16 cellular contexts compared by ENCODE assay signal in genomic region chr20:11247943-11248475, GRCh38.
DNase-seq lines count a peak whose midpoint lies in the region.
"Had no signal": no experiment of that assay in that cellular context is flagged by ENCODE, and none has a peak within 500 bp of the region (broad histone marks: within the 10 kb centered on the region; RNA-seq: fewer than 3 reads in every experiment).

No MANE protein-coding gene starts in this region.

- H2BK120ac ChIP-seq in mesendoderm (ENCODE audit: low read depth, low read length), result no peak overlapping the region

- no peak overlapping the region for H3K18ac ChIP-seq in mesendoderm (ENCODE audit: low read length)

- H2BK5ac ChIP-seq in mesendoderm (ENCODE audit: low read length), result peak overlapping the region; percentile 17

- no peak overlapping the region for H2AK5ac ChIP-seq in mesendoderm (ENCODE audit: low read length)

- H3K23ac ChIP-seq in mesendoderm (ENCODE audit: low read length), result no peak overlapping the region

- no peaks in the 10 kb centered on the region for H3K79me2 ChIP-seq in mesendoderm (ENCODE audit: control insufficient read depth, insufficient read depth, low read length)

- no peak overlapping the region for H2BK15ac ChIP-seq in mesendoderm (replicated peaks; ENCODE audit: low read depth)

- H3K9me3 ChIP-seq in neuron (ENCODE audit: low read length), result no peaks in the 10 kb centered on the region
- H3K9me3 ChIP-seq: BLaER1 had no signal

- H3K79me1 ChIP-seq in mesendoderm (ENCODE audit: low read length), result no peaks in the 10 kb centered on the region

- peak overlapping the region; percentile 2 for H3K56ac ChIP-seq in mesendoderm (ENCODE audit: low read length)

- DNase-seq in NCI-H82 (lab: John Stamatoyannopoulos, UW) (peak; percentile 17), NCI-H82 treated with DMSO at 0.1 percent for 48 hours (lab: John Stamatoyannopoulos, UW; ENCODE audit: unreplicated experiment) (no peak), mesendoderm (no peak), COR-L47 (lab: John Stamatoyannopoulos, UW) (no peak), COLO829 (ENCODE audit: low spot score) (no peak), NCI-H2107 (lab: John Stamatoyannopoulos, UW) (no peak), NCI-H146 treated with DMSO at 0.1 percent for 48 hours (lab: John Stamatoyannopoulos, UW; ENCODE audit: unreplicated experiment) (no peak)
- DNase-seq: AML-193; Calu3; CD8-positive, alpha-beta memory T cell; DMS 273 treated with DMSO at 0.1 percent for 48 hours had no signal

- H3K27ac ChIP-seq in mesendoderm (ENCODE audit: low read depth, low read length), result no peak overlapping the region
- H3K27ac ChIP-seq: 22Rv1, BLaER1, HL-60 had no signal

- WGBS in mesendoderm (ENCODE audit: extremely low coverage, insufficient coverage, low lambda C conversion rate), result no CpG with 5 or more reads among the region's 5 CpGs

- no peak overlapping the region for H4K8ac ChIP-seq in mesendoderm (ENCODE audit: low read depth, low read length)

- no peak overlapping the region for H3K4me2 ChIP-seq in mesendoderm (ENCODE audit: low read length)
- H3K4me2 ChIP-seq: BLaER1 had no signal

- H3K36me3 ChIP-seq in mesendoderm (ENCODE audit: control insufficient read depth, insufficient read depth, low read length), result no peaks in the 10 kb centered on the region
- no peaks in the 10 kb centered on the region for H3K36me3 ChIP-seq in neuron (ENCODE audit: insufficient read depth, low read length)
- H3K36me3 ChIP-seq: BLaER1 had no signal

- H3K4me1 ChIP-seq in mesendoderm (ENCODE audit: control insufficient read depth, low read depth, low read length) (peaks cover 16% of the 10 kb centered on the region), neuron (ENCODE audit: insufficient read depth, low read length) (peaks cover 50% of the 10 kb centered on the region)

- H3K4me3 ChIP-seq in mesendoderm (ENCODE audit: low read length) (no peak overlapping the region), neuron (ENCODE audit: low read length) (peak overlapping the region; percentile 2)
- H3K4me3 ChIP-seq: BLaER1, GM12878 had no signal

- no peak overlapping the region for H4K5ac ChIP-seq in mesendoderm (ENCODE audit: low read length)

- H2AFZ ChIP-seq in neuron (ENCODE audit: low read depth, low read length), result no peak overlapping the region

- no peaks in the 10 kb centered on the region for H3K27me3 ChIP-seq in mesendoderm (ENCODE audit: insufficient read depth, low read length, poor library complexity)
- no peaks in the 10 kb centered on the region for H3K27me3 ChIP-seq in neuron (ENCODE audit: insufficient read depth, low read length)
- H3K27me3 ChIP-seq: BLaER1 had no signal

- no peak overlapping the region for H3K4ac ChIP-seq in mesendoderm (ENCODE audit: low read depth, low read length)

- no peak overlapping the region for H3K9ac ChIP-seq in mesendoderm (ENCODE audit: low read length)
- H3K9ac ChIP-seq: BLaER1 had no signal
